ENCODE assay signal across 1 cellular context in the genomic region with DNA sequence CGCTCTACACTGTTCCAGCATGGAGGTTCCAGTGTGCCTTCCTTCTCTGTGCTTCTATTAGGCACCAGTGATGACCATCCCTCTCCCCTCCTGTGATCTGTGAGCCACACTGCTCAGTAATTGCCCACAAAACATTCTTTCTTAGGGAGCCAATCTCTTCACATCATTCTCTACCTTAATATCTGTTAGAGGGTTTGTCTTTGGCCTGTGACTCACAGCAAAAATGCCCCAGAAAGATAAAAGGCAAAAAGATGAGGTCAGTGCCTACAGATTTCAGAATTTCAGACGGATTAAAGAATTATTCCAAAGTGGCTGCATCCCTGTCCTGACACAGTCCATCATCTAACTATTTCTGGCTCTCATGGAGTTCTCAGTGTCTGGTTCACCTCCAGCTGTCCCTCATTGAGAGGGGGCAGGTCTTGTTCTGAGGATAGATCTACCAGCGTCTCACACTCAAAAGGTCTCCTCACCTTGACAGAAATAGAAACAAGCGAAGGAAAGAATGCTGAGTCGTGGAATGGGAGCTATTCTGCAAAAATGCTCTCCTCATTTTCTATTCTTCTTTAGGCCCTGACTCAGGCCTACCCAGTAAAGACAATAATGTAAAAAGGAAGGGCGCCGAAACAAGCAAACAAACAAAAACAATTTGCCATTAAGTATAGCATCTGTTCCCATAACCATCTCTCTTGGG.
A peak's percentile ranks its signal among the peaks of the same experiment; 100 is the strongest.
TF ChIP-seq lines count a peak whose summit lies in the region.

No MANE protein-coding gene starts in this region.

TF ChIP-seq in HepG2, 621 proteins besides CTCF, POLR2A, EP300 and RAD21 (continued from another document):
- TF ChIP-seq, protein P1, sequence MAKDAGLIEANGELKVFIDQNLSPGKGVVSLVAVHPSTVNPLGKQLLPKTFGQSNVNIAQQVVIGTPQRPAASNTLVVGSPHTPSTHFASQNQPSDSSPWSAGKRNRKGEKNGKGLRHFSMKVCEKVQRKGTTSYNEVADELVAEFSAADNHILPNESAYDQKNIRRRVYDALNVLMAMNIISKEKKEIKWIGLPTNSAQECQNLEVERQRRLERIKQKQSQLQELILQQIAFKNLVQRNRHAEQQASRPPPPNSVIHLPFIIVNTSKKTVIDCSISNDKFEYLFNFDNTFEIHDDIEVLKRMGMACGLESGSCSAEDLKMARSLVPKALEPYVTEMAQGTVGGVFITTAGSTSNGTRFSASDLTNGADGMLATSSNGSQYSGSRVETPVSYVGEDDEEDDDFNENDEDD (CRISPR knock-in tag; IDR thresholded peaks at IDR 0.05; ENCODE audit: borderline replicate concordance): no peak
- no peak for TF ChIP-seq ZNF33A (CRISPR knock-in tag; IDR thresholded peaks at IDR 0.05; ENCODE audit: borderline replicate concordance)
- TF ChIP-seq, protein P2, sequence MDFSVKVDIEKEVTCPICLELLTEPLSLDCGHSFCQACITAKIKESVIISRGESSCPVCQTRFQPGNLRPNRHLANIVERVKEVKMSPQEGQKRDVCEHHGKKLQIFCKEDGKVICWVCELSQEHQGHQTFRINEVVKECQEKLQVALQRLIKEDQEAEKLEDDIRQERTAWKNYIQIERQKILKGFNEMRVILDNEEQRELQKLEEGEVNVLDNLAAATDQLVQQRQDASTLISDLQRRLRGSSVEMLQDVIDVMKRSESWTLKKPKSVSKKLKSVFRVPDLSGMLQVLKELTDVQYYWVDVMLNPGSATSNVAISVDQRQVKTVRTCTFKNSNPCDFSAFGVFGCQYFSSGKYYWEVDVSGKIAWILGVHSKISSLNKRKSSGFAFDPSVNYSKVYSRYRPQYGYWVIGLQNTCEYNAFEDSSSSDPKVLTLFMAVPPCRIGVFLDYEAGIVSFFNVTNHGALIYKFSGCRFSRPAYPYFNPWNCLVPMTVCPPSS (IDR thresholded peaks at IDR 0.05): no peak
- no peak for TF ChIP-seq ELF4 (CRISPR knock-in tag; IDR thresholded peaks at IDR 0.05; ENCODE audit: borderline replicate concordance)
- TF ChIP-seq MAFK (conservative IDR thresholded peaks at IDR 0.05 in 1 of 2, IDR thresholded peaks at IDR 0.05 in 1 of 2; ENCODE audit: low read length in 2 of 2): peak; percentile 55 to 77
- TF ChIP-seq, protein P3, sequence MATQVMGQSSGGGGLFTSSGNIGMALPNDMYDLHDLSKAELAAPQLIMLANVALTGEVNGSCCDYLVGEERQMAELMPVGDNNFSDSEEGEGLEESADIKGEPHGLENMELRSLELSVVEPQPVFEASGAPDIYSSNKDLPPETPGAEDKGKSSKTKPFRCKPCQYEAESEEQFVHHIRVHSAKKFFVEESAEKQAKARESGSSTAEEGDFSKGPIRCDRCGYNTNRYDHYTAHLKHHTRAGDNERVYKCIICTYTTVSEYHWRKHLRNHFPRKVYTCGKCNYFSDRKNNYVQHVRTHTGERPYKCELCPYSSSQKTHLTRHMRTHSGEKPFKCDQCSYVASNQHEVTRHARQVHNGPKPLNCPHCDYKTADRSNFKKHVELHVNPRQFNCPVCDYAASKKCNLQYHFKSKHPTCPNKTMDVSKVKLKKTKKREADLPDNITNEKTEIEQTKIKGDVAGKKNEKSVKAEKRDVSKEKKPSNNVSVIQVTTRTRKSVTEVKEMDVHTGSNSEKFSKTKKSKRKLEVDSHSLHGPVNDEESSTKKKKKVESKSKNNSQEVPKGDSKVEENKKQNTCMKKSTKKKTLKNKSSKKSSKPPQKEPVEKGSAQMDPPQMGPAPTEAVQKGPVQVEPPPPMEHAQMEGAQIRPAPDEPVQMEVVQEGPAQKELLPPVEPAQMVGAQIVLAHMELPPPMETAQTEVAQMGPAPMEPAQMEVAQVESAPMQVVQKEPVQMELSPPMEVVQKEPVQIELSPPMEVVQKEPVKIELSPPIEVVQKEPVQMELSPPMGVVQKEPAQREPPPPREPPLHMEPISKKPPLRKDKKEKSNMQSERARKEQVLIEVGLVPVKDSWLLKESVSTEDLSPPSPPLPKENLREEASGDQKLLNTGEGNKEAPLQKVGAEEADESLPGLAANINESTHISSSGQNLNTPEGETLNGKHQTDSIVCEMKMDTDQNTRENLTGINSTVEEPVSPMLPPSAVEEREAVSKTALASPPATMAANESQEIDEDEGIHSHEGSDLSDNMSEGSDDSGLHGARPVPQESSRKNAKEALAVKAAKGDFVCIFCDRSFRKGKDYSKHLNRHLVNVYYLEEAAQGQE (IDR thresholded peaks at IDR 0.05; ENCODE audit: borderline replicate concordance in 1 of 2, low read depth in 1 of 2, low read length in 2 of 2): no peak
- TF ChIP-seq MAFF (IDR thresholded peaks at IDR 0.05; ENCODE audit: low read depth, low read length): peak; percentile 64
- peak; percentile 48; the same call in 1 of the 2 replicates for TF ChIP-seq ZKSCAN8 (CRISPR knock-in tag; IDR thresholded peaks at IDR 0.05; ENCODE audit: borderline replicate concordance)
